ENCODE assay signal across 23 cellular contexts in genomic region chr11:110053848-110054414, GRCh38.
"Had no signal": no experiment of that assay in that cellular context is flagged by ENCODE, and none has a peak within 500 bp of the region (broad histone marks: within the 10 kb centered on the region; RNA-seq: fewer than 3 reads in every experiment).

No MANE protein-coding gene starts in this region.

- H3K36me3 ChIP-seq: MG63 had no signal

- H3K27ac ChIP-seq: VCaP had no signal

- H3K4me1 Mint-ChIP-seq: activated CD4-positive, alpha-beta memory T cell treated with anti-CD3 and anti-CD28 coated beads, Interleukin-2, amount 10 ng/mL, durations not matched to agents 7 days and 5 days; activated CD4-positive, alpha-beta T cell treated with anti-CD3 and anti-CD28 coated beads for 36 hours; activated naive CD4-positive, alpha-beta T cell treated with anti-CD3 and anti-CD28 coated beads, Interleukin-2, amount 10 ng/mL, durations not matched to agents 7 days and 5 days; activated naive CD8-positive, alpha-beta T cell treated with anti-CD3 and anti-CD28 coated beads for 36 hours had no signal

- H3K27me3 ChIP-seq: MG63 had no signal

- H3K27ac Mint-ChIP-seq: activated CD4-positive, alpha-beta memory T cell treated with anti-CD3 and anti-CD28 coated beads, Interleukin-2, amount 10 ng/mL, durations not matched to agents 7 days and 5 days; activated CD4-positive, alpha-beta T cell treated with anti-CD3 and anti-CD28 coated beads for 36 hours; activated naive CD4-positive, alpha-beta T cell treated with anti-CD3 and anti-CD28 coated beads, Interleukin-2, amount 10 ng/mL, durations not matched to agents 7 days and 5 days; activated naive CD8-positive, alpha-beta T cell treated with anti-CD3 and anti-CD28 coated beads for 36 hours; activated T-helper 2 cell treated with anti-CD3 and anti-CD28 coated beads, Interferon-gamma antibody, Interleukin-2, Interleukin-4, amounts not matched to agents 10 μg/mL and 5 μg/mL and 100 μg/mL, durations not matched to agents 14 hours and 24 hours and 36 hours had no signal

- H3K4me3 Mint-ChIP-seq: activated CD4-positive, alpha-beta memory T cell treated with anti-CD3 and anti-CD28 coated beads, Interleukin-2, amount 10 ng/mL, durations not matched to agents 7 days and 5 days; activated CD4-positive, alpha-beta T cell treated with anti-CD3 and anti-CD28 coated beads for 36 hours; activated naive CD4-positive, alpha-beta T cell treated with anti-CD3 and anti-CD28 coated beads, Interleukin-2, amount 10 ng/mL, durations not matched to agents 7 days and 5 days; activated naive CD8-positive, alpha-beta T cell treated with anti-CD3 and anti-CD28 coated beads for 36 hours had no signal

- ATAC-seq: activated CD4-positive, alpha-beta T cell treated with anti-CD3 and anti-CD28 coated beads for 36 hours had no signal

- H3K36me3 Mint-ChIP-seq: activated naive CD4-positive, alpha-beta T cell treated with anti-CD3 and anti-CD28 coated beads, Interleukin-2, amount 10 ng/mL, durations not matched to agents 7 days and 5 days; activated naive CD8-positive, alpha-beta T cell treated with anti-CD3 and anti-CD28 coated beads for 36 hours had no signal

- H3K4me3 ChIP-seq: MG63 had no signal

- DNase-seq: activated CD4-positive, alpha-beta memory T cell treated with anti-CD3 and anti-CD28 coated beads, Interleukin-2, amount 10 ng/mL, durations not matched to agents 7 days and 5 days; activated CD4-positive, alpha-beta T cell treated with anti-CD3 and anti-CD28 coated beads for 36 hours; activated CD4-positive, alpha-beta T cell treated with anti-CD3 and anti-CD28 coated beads, Interleukin-2, amount 50 U/mL, for 1 hour; activated gamma-delta T cell treated with Interleukin-2 at 50 U/mL for 16 hours; activated naive CD4-positive, alpha-beta T cell treated with anti-CD3 and anti-CD28 coated beads, Interleukin-2, amount 10 ng/mL, durations not matched to agents 7 days and 5 days; activated naive CD8-positive, alpha-beta T cell treated with anti-CD3 and anti-CD28 coated beads for 36 hours; activated T-cell treated with anti-CD3 and anti-CD28 coated beads for 4 hours; activated T-cell treated with anti-CD3 and anti-CD28 coated beads, Interleukin-2, amount 50 U/mL, for 48 hours; cerebellar nuclear complex; MG63; MV-4-11; NCI-H1105; NCI-H1436; NCI-H1694 treated with DMSO at 0.1 percent for 48 hours; NCI-H2081; NCI-H226; NCI-H526 treated with DMSO at 0.1 percent for 48 hours; NK-92 treated with Interleukin-12 subunit alpha and Interleukin-12 subunit beta, amount 100 ng/mL, for 24 hours; SIG-M5; T-helper 2 cell; T1000 had no signal

- H3K27me3 Mint-ChIP-seq: activated naive CD8-positive, alpha-beta T cell treated with anti-CD3 and anti-CD28 coated beads for 36 hours had no signal
